ENCODE assay signal across 21 cellular contexts in the genomic region with DNA sequence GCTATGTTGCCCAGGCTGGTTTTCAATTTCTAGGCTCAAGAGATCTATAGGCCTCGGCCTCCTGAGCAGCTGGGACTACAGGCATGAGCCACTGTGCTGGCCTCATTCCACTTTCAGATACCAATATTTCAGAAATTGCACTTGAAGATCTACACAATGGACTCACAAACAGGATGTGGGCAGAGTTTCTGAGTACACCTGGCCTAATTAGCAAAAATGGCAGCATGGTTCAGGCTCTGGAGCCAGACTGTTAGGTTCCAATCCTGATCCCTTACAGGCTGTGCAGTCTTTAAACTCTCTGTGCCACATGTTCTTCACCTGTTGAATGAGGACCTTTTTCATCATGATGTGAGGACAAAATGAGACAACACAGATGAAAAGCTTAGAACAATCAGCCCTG. TPM values are rescaled to one million over a fixed set of nuclear protein-coding genes. Genes with fewer than 3 reads are reported as not detected.
DNase-seq lines count a peak whose midpoint lies in the region; ATAC-seq, FAIRE-seq and TF ChIP-seq lines count a peak whose summit lies in the region.
"Had no signal": no experiment of that assay in that cellular context is flagged by ENCODE, and none has a peak within 500 bp of the region (broad histone marks: within the 10 kb centered on the region; RNA-seq: fewer than 3 reads in every experiment).

No MANE protein-coding gene starts in this region.

- DNase-seq in Right ventricle myocardium inferior (ENCODE audit: missing footprints) (no peak), right cardiac atrium (no peak), small intestine (peak; percentile 41), AML-193 (lab: John Stamatoyannopoulos, UW) (no peak), immature natural killer cell (no peak)
- no peak for DNase-seq in activated CD4-positive, alpha-beta memory T cell treated with anti-CD3 and anti-CD28 coated beads for 36 hours
- DNase-seq: activated CD8-positive, alpha-beta memory T cell treated with anti-CD3 and anti-CD28 coated beads, Interleukin-2, amount 50 U/mL, for 48 hours; DMS 273 treated with DMSO at 0.1 percent for 48 hours; KBM-7; kidney; midbrain; NCI-H1436; NCI-H524; occipital lobe; sigmoid colon; stimulated activated CD4-positive, alpha-beta T cell treated with anti-CD3 and anti-CD28 coated beads, Interleukin-4, amount 100 ng/mL, for 1 hour; trophoblast cell had no signal

- 96% methylated on average over 1 of the region's 1 CpG for WGBS in right cardiac atrium
- WGBS in small intestine, 3 donors: 72 to 81% (median 76%) methylated on average over 1 of the region's 1 CpG

- no peak for TF ChIP-seq CTCF in HEK293 (tag by site-specific recombination; IDR thresholded peaks at IDR 0.05)

- POLR2A ChIA-PET in HEK293 (lab: Yijun Ruan, JAX): no interaction called here
- POLR2A ChIA-PET in activated CD4-positive, alpha-beta memory T cell treated with anti-CD3 and anti-CD28 coated beads for 36 hours (lab: Charles Lee): interaction anchor here (0.7 to 2.7 kb wide), 6 partner anchors 9 to 64 kb away, joined by 3 to 10 read pairs (median 6); no protein-coding TSS in a partner anchor

- peaks cover 44% of the 10 kb centered on the region for H3K4me1 Mint-ChIP-seq in activated CD4-positive, alpha-beta memory T cell treated with anti-CD3 and anti-CD28 coated beads for 36 hours (ENCODE audit: low read depth)
- H3K4me1 Mint-ChIP-seq in immature natural killer cell: peaks cover 5 to 14% of the 10 kb centered on the region in 2 donors

- peaks cover 17% of the 10 kb centered on the region for H3K36me3 Mint-ChIP-seq in activated CD4-positive, alpha-beta memory T cell treated with anti-CD3 and anti-CD28 coated beads for 36 hours
- H3K36me3 Mint-ChIP-seq in immature natural killer cell: peaks cover 4 to 11% (median 7%) of the 10 kb centered on the region in 3 donors

- peak overlapping the region; percentile 31 for H3K27ac Mint-ChIP-seq in activated CD4-positive, alpha-beta memory T cell treated with anti-CD3 and anti-CD28 coated beads for 36 hours
- peak overlapping the region in 1 of 6 donors; percentile 43 for H3K27ac Mint-ChIP-seq in immature natural killer cell

- no peaks in the 10 kb centered on the region for H3K9me3 ChIP-seq in right cardiac atrium (ENCODE audit: control insufficient read depth, low read length)
- H3K9me3 ChIP-seq in HEK293 (ENCODE audit: control insufficient read depth, insufficient read depth, low read depth, low read length): no peaks in the 10 kb centered on the region
- no peaks in the 10 kb centered on the region for H3K9me3 ChIP-seq in small intestine (ENCODE audit: control insufficient read depth, low read depth)
- H3K9me3 ChIP-seq: sigmoid colon had no signal

- ATAC-seq in Right ventricle myocardium inferior (peak; percentile 4), right cardiac atrium (no peak), GM18858 (IDR thresholded peaks at IDR 0.05; ENCODE audit: unreplicated experiment) (no peak)

- H3K4me3 ChIP-seq in right cardiac atrium (ENCODE audit: low read length) (no peak overlapping the region), HEK293 (ENCODE audit: low read depth, low read length) (no peak overlapping the region), small intestine (ENCODE audit: low read depth in 1 of 2, low read length in 2 of 2) (no peak overlapping the region)
- H3K4me3 ChIP-seq: sigmoid colon had no signal

- H3K27me3 ChIP-seq in right cardiac atrium (ENCODE audit: control insufficient read depth, insufficient read depth) (no peaks in the 10 kb centered on the region), small intestine (ENCODE audit: control insufficient read depth in 2 of 2, insufficient read depth in 2 of 2, low read length in 2 of 2) (no peaks in the 10 kb centered on the region)
- H3K27me3 ChIP-seq: sigmoid colon had no signal

- intact Hi-C loops in Right ventricle myocardium inferior (cut with DNase I) (no loop called here), right cardiac atrium (cut with DNase I) (no loop called here)
- intact Hi-C loops in activated CD4-positive, alpha-beta memory T cell treated with anti-CD3 and anti-CD28 coated beads for 36 hours (cut with micrococcal nuclease): no loop called here

- no peaks in the 10 kb centered on the region for H3K9me3 Mint-ChIP-seq in activated CD4-positive, alpha-beta memory T cell treated with anti-CD3 and anti-CD28 coated beads for 36 hours
- H3K9me3 Mint-ChIP-seq in immature natural killer cell: no peaks in the 10 kb centered on the region

- peaks cover 8 to 14% of the 10 kb centered on the region in 2 experiments; a peak in 2 of 3 replicates for H3K36me3 ChIP-seq in HEK293 (ENCODE audit: control insufficient read depth in 2 of 2, insufficient read depth in 1 of 2, low read length in 2 of 2)
- H3K36me3 ChIP-seq in small intestine (ENCODE audit: control insufficient read depth in 2 of 2, insufficient read depth in 2 of 2, low read length in 2 of 2): peaks cover 2 to 3% of the 10 kb centered on the region in 2 donors
- H3K36me3 ChIP-seq: sigmoid colon had no signal

- H3K4me1 ChIP-seq in right cardiac atrium (ENCODE audit: control insufficient read depth, insufficient read depth, low read length) (no peaks in the 10 kb centered on the region), HEK293 (ENCODE audit: control insufficient read depth, insufficient read depth, low read length) (no peaks in the 10 kb centered on the region), small intestine (ENCODE audit: control insufficient read depth in 2 of 2, insufficient read depth in 1 of 2, low read depth in 1 of 2, low read length in 1 of 2) (no peaks in the 10 kb centered on the region)
- H3K4me1 ChIP-seq: sigmoid colon had no signal

- CTCF ChIA-PET in HEK293 (lab: Yijun Ruan, JAX): interaction anchor here (0.7 to 5.0 kb wide), 4 partner anchors 9 to 72 kb away, joined by 3 to 28 read pairs (median 8); no protein-coding TSS in a partner anchor
- CTCF ChIA-PET in activated CD4-positive, alpha-beta memory T cell treated with anti-CD3 and anti-CD28 coated beads for 36 hours (lab: Charles Lee): interaction anchor here (0.8 kb wide), 1 partner anchor 194 kb away, joined by 3 read pairs; no protein-coding TSS in a partner anchor

- no peak overlapping the region for H3K27ac ChIP-seq in right cardiac atrium (ENCODE audit: low read length)
- no peak overlapping the region for H3K27ac ChIP-seq in HEK293 (ENCODE audit: extremely low read depth, low read depth, low read length)
- H3K27ac ChIP-seq in small intestine (ENCODE audit: low read depth in 1 of 2, low read length in 1 of 2): peak overlapping the region in 1 of 2 donors; percentile 45
- H3K27ac ChIP-seq: sigmoid colon, VCaP had no signal

- H3K27me3 Mint-ChIP-seq in activated CD4-positive, alpha-beta memory T cell treated with anti-CD3 and anti-CD28 coated beads for 36 hours: no peaks in the 10 kb centered on the region
- peaks cover 0 to 5% (median 3%) of the 10 kb centered on the region in 3 donors for H3K27me3 Mint-ChIP-seq in immature natural killer cell (ENCODE audit: low read depth in 3 of 3)

- no peak overlapping the region for H3K4me3 Mint-ChIP-seq in activated CD4-positive, alpha-beta memory T cell treated with anti-CD3 and anti-CD28 coated beads for 36 hours
- H3K4me3 Mint-ChIP-seq in immature natural killer cell: no peak overlapping the region

- FAIRE-seq in small intestine (lab: Jason Lieb, UNC): no peak
- FAIRE-seq: colon, kidney had no signal

RNA-seq across cellular contexts. Expression of gene RNF157, which starts 32.2 kb away (rescaled TPM):
- 19.4 TPM for total RNA-seq in Right ventricle myocardium inferior
- 10 to 100 TPM; 10.2 to 18.8 (median 13.9) TPM for total RNA-seq in right cardiac atrium
- polyA plus RNA-seq in right cardiac atrium: 12.1 TPM
- total RNA-seq in activated CD4-positive, alpha-beta memory T cell treated with anti-CD3 and anti-CD28 coated beads for 36 hours: 10 to 100 TPM; 25.4 to 28.0 TPM
- 10 to 100 TPM; 18.1 to 30.6 (median 25.0) TPM for polyA plus RNA-seq in small intestine
- polyA plus RNA-seq in immature natural killer cell: 1 to 10 TPM in 2 of 3 donors, under 1 TPM in 1; 0.69 to 3.0 (median 1.2) TPM

RNA-seq across cellular contexts. Expression of gene UBALD2, which starts 57.0 kb away (rescaled TPM):
- 30.4 TPM for total RNA-seq in Right ventricle myocardium inferior
- 10 to 100 TPM; 19.8 to 28.9 (median 24.5) TPM for total RNA-seq in right cardiac atrium
- polyA plus RNA-seq in right cardiac atrium: 19.5 TPM
- total RNA-seq in activated CD4-positive, alpha-beta memory T cell treated with anti-CD3 and anti-CD28 coated beads for 36 hours: 100 to 1,000 TPM; 317 TPM
- 100 to 1,000 TPM in 2 of 3 donors, 10 to 100 TPM in 1; 54.3 to 118 (median 114) TPM for polyA plus RNA-seq in small intestine
- 1 to 10 TPM; 1.5 to 4.5 (median 3.9) TPM for polyA plus RNA-seq in immature natural killer cell

Comparison
In these comparisons a context has a peak if more than half of its experiments do, and no peak if none do; other contexts are left out.
1. RNA of gene UBALD2, which starts 57.0 kb away (total RNA-seq): 317 TPM in activated CD4-positive, alpha-beta memory T cell treated with anti-CD3 and anti-CD28 coated beads for 36 hours; 30.4 TPM in Right ventricle myocardium inferior (single experiment) and 19.8 to 28.9 TPM in right cardiac atrium; every median in the first group is over 10 times any median in the second.